14 cellular contexts compared by ENCODE assay signal in the genomic region with DNA sequence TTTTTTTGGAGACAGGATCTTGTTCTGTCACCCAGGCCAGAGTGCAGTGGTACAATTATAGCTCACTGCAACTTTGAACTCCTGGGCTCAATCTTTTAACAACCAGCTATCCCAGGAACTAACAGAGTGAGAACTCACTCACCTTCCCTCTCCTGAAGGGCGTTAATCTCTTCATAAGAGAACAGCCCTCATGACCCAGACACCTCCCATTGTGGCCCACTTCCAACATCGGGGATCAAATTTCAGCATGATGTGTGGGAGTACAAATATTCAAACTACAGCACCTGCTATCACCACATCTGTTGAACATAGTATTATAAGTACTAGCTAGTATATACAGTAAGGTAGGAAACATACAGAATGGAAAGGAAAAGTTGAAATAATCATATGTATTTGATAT.
A peak's percentile ranks its signal among the peaks of the same experiment; 100 is the strongest.
DNase-seq lines count a peak whose midpoint lies in the region; ATAC-seq and TF ChIP-seq lines count a peak whose summit lies in the region.
"Had no signal": no experiment of that assay in that cellular context is flagged by ENCODE, and none has a peak within 500 bp of the region (broad histone marks: within the 10 kb centered on the region; RNA-seq: fewer than 3 reads in every experiment).

No MANE protein-coding gene starts in this region.

- DNase-seq in DMS 273 (lab: John Stamatoyannopoulos, UW; ENCODE audit: unreplicated experiment): peak; percentile 89
- DNase-seq in NCI-H1092 treated with DMSO at 0.1 percent for 48 hours (lab: John Stamatoyannopoulos, UW): peak; percentile 11
- DNase-seq in SW480 (ENCODE audit: low spot score): peak; percentile 71
- DNase-seq in lower lobe of right lung: no peak
- DNase-seq in KG1 (lab: John Stamatoyannopoulos, UW): no peak
- no peak for DNase-seq in effector CD8-positive, alpha-beta T cell (lab: John Stamatoyannopoulos, UW)
- DNase-seq: activated naive CD4-positive, alpha-beta T cell treated with anti-CD3 and anti-CD28 coated beads for 36 hours; cerebellar nuclear complex; erythroblast; NCI-H1694 had no signal

- no peak overlapping the region for H3K4me3 ChIP-seq in lower lobe of right lung

- no peak for TF ChIP-seq CTCF in lower lobe of right lung (IDR thresholded peaks at IDR 0.05)

- no peaks in the 10 kb centered on the region for H3K4me1 ChIP-seq in lower lobe of right lung

- no peaks in the 10 kb centered on the region for H3K36me3 ChIP-seq in lower lobe of right lung

- peak; percentile 29 to 70 for ATAC-seq in lower lobe of right lung
- no peak for ATAC-seq in GM18873 (IDR thresholded peaks at IDR 0.05; ENCODE audit: low FRiP score, unreplicated experiment)
- ATAC-seq in GM18511 (IDR thresholded peaks at IDR 0.05; ENCODE audit: unreplicated experiment): no peak
- ATAC-seq: Panc1 had no signal

- intact Hi-C loops in lower lobe of right lung (cut with DNase I): no loop called here

- H3K9me3 ChIP-seq in lower lobe of right lung: peaks cover 5% of the 10 kb centered on the region

- no peaks in the 10 kb centered on the region for H3K27me3 ChIP-seq in lower lobe of right lung (ENCODE audit: low read depth)

- H3K27ac ChIP-seq in lower lobe of right lung: no peak overlapping the region
- H3K27ac ChIP-seq: C4-2B had no signal

Comparison
In these comparisons a context has a peak if more than half of its experiments do, and no peak if none do; other contexts are left out.
1. DNase-seq: peak in DMS 273 (single experiment), NCI-H1092 treated with DMSO at 0.1 percent for 48 hours (single experiment) and SW480 (single experiment); none in lower lobe of right lung (single experiment), KG1 (single experiment) and effector CD8-positive, alpha-beta T cell (single experiment).
2. ATAC-seq: peak in lower lobe of right lung (2 of 2); none in GM18873 (single experiment) and GM18511 (single experiment).